In genomic region chr7:94050046-94050445, GRCh38 we compare ENCODE assay signal across 10 cellular contexts. TPM values are rescaled to one million over a fixed set of nuclear protein-coding genes. Genes with fewer than 3 reads are reported as not detected.
DNase-seq lines count a peak whose midpoint lies in the region; ATAC-seq and TF ChIP-seq lines count a peak whose summit lies in the region.
"Had no signal": no experiment of that assay in that cellular context is flagged by ENCODE, and none has a peak within 500 bp of the region (broad histone marks: within the 10 kb centered on the region; RNA-seq: fewer than 3 reads in every experiment).

No MANE protein-coding gene starts in this region.

- peaks cover 41 to 71% of the 10 kb centered on the region in 2 donors for H3K4me1 Mint-ChIP-seq in stimulated activated naive B cell treated with anti-CD40 and anti-IgM and Interleukin-4, amounts not matched to agents 10 μg/mL and 1 μg/mL and 100 μg/mL, for 72 hours

- TF ChIP-seq CTCF in ovary (IDR thresholded peaks at IDR 0.05) (no peak), GM13977 (IDR thresholded peaks at IDR 0.05; ENCODE audit: extremely low read depth, insufficient read depth, missing control alignments) (no peak)

- 75 to 95% (median 90%) methylated on average over 4 of the region's 4 CpGs for WGBS in ovary, 3 donors

- no peaks in the 10 kb centered on the region for H3K36me3 ChIP-seq in ovary

- in situ Hi-C loops in GM13977 (cut with MboI; ENCODE audit: low pct_unique_long_range_greater_than_20kb, low sequenced_read_pairs, unreplicated experiment) = no loop called here

- no peaks in the 10 kb centered on the region for H3K27me3 Mint-ChIP-seq in stimulated activated naive B cell treated with anti-CD40 and anti-IgM and Interleukin-4, amounts not matched to agents 10 μg/mL and 1 μg/mL and 100 μg/mL, for 72 hours

- H3K4me3 ChIP-seq in ovary = no peak overlapping the region

- H3K9me3 ChIP-seq in ovary = no peaks in the 10 kb centered on the region

- H3K36me3 Mint-ChIP-seq in stimulated activated naive B cell treated with anti-CD40 and anti-IgM and Interleukin-4, amounts not matched to agents 10 μg/mL and 1 μg/mL and 100 μg/mL, for 72 hours = peaks cover 4 to 11% of the 10 kb centered on the region in 2 donors

- peak; percentile 77 for ATAC-seq in GM19351 (IDR thresholded peaks at IDR 0.05; ENCODE audit: unreplicated experiment)
- ATAC-seq in HG02981 (IDR thresholded peaks at IDR 0.05; ENCODE audit: unreplicated experiment) = peak; percentile 85
- peak; percentile 91 to 92 for ATAC-seq in stimulated activated naive B cell treated with anti-CD40 and anti-IgM and Interleukin-4, amounts not matched to agents 10 μg/mL and 1 μg/mL and 100 μg/mL, for 72 hours (replicated peaks)

- no peak overlapping the region for H3K27ac ChIP-seq in ovary

- peak; percentile 98 for DNase-seq in NOMO-1 treated with DMSO at 0.1 percent for 48 hours (lab: John Stamatoyannopoulos, UW; ENCODE audit: unreplicated experiment)
- DNase-seq in stimulated activated naive B cell treated with anti-CD40 and anti-IgM and Interleukin-4, amounts not matched to agents 10 μg/mL and 1 μg/mL and 100 μg/mL, for 72 hours = peak; percentile 77
- DNase-seq in ovary = no peak
- DNase-seq in LoVo (ENCODE audit: low spot score) = no peak
- no peak for DNase-seq in GM13977 (ENCODE audit: low spot score)
- DNase-seq in NK-92 (lab: John Stamatoyannopoulos, UW; ENCODE audit: unreplicated experiment) = no peak
- DNase-seq: endodermal cell; stimulated activated CD4-positive, alpha-beta T cell treated with anti-CD3 and anti-CD28 coated beads, Interleukin-2, amount 100 ng/mL, for 24 hours had no signal

- H3K4me1 ChIP-seq in ovary (ENCODE audit: insufficient read depth) = no peaks in the 10 kb centered on the region

- TF ChIP-seq EP300 in ovary (IDR thresholded peaks at IDR 0.05) = no peak

- H3K27me3 ChIP-seq in ovary = no peaks in the 10 kb centered on the region

- peak overlapping the region; percentile 94 for H3K27ac Mint-ChIP-seq in stimulated activated naive B cell treated with anti-CD40 and anti-IgM and Interleukin-4, amounts not matched to agents 10 μg/mL and 1 μg/mL and 100 μg/mL, for 72 hours
- H3K27ac Mint-ChIP-seq: endodermal cell had no signal

- peaks cover 4% of the 10 kb centered on the region in 2 donors for H3K9me3 Mint-ChIP-seq in stimulated activated naive B cell treated with anti-CD40 and anti-IgM and Interleukin-4, amounts not matched to agents 10 μg/mL and 1 μg/mL and 100 μg/mL, for 72 hours
- H3K9me3 Mint-ChIP-seq: endodermal cell had no signal

- peak overlapping the region; percentile 67 to 69 for H3K4me3 Mint-ChIP-seq in stimulated activated naive B cell treated with anti-CD40 and anti-IgM and Interleukin-4, amounts not matched to agents 10 μg/mL and 1 μg/mL and 100 μg/mL, for 72 hours
- H3K4me3 Mint-ChIP-seq: endodermal cell had no signal

- no peak for TF ChIP-seq POLR2A in ovary (IDR thresholded peaks at IDR 0.05)

- intact Hi-C loops in ovary (cut with DNase I) = no loop called here

RNA-seq across cellular contexts. Expression of gene BET1, which starts 45.9 kb away (rescaled TPM):
- total RNA-seq in ovary = 10 to 100 TPM; 22.9 to 32.1 (median 26.9) TPM
- polyA plus RNA-seq in ovary = 10 to 100 TPM; 26.1 to 35.9 TPM

Comparison
In these comparisons a context has a peak if more than half of its experiments do, and no peak if none do; other contexts are left out.
1. DNase-seq: peak in NOMO-1 treated with DMSO at 0.1 percent for 48 hours (single experiment) and stimulated activated naive B cell treated with anti-CD40 and anti-IgM and Interleukin-4, amounts not matched to agents 10 μg/mL and 1 μg/mL and 100 μg/mL, for 72 hours (single experiment); none in ovary (0 of 5), LoVo (single experiment), GM13977 (single experiment) and NK-92 (single experiment).
2. Peak in every context shown above with its lines, with median percentiles within 50 percentile points of each other: ATAC-seq.